Comparison of ENCODE assay signal across 10 cellular contexts in genomic region chr1:21291184-21291583, GRCh38. TPM values are rescaled to one million over a fixed set of nuclear protein-coding genes. Genes with fewer than 3 reads are reported as not detected.
DNase-seq lines count a peak whose midpoint lies in the region; ATAC-seq and TF ChIP-seq lines count a peak whose summit lies in the region.
"Had no signal": no experiment of that assay in that cellular context is flagged by ENCODE, and none has a peak within 500 bp of the region (broad histone marks: within the 10 kb centered on the region; RNA-seq: fewer than 3 reads in every experiment).

No MANE protein-coding gene starts in this region.

- H3K27me3 ChIP-seq in PC-9 (ENCODE audit: insufficient read depth, low read depth) (no peaks in the 10 kb centered on the region), gastroesophageal sphincter (no peaks in the 10 kb centered on the region)

- peaks cover 53% of the 10 kb centered on the region for H3K4me1 Mint-ChIP-seq in T-helper 2 cell treated with Interferon-gamma antibody and Interleukin-4, amounts not matched to agents 5 μg/mL and 100 μg/mL, for 36 hours (ENCODE audit: low read depth)
- H3K4me1 Mint-ChIP-seq in endothelial cell (ENCODE audit: unreplicated experiment): peaks cover 45% of the 10 kb centered on the region

- H3F3A ChIP-seq in PC-9 (ENCODE audit: insufficient read depth, low read depth): peaks cover 25% of the 10 kb centered on the region

- CTCF ChIA-PET in PC-9 (lab: Charles Lee): interaction anchor here (0.6 kb wide), 1 partner anchor 230 kb away, joined by 4 read pairs; no protein-coding TSS in a partner anchor

- no peaks in the 10 kb centered on the region for H4K20me1 ChIP-seq in PC-9 (ENCODE audit: insufficient read depth)

- ATAC-seq in gastroesophageal sphincter: no peak
- ATAC-seq in GM18868 (IDR thresholded peaks at IDR 0.05; ENCODE audit: unreplicated experiment): no peak

- H3K9me3 Mint-ChIP-seq in T-helper 2 cell treated with Interferon-gamma antibody and Interleukin-4, amounts not matched to agents 5 μg/mL and 100 μg/mL, for 36 hours: no peaks in the 10 kb centered on the region
- H3K9me3 Mint-ChIP-seq in endothelial cell (ENCODE audit: unreplicated experiment): no peaks in the 10 kb centered on the region

- DNase-seq in T-helper 2 cell treated with Interferon-gamma antibody and Interleukin-4, amounts not matched to agents 5 μg/mL and 100 μg/mL, for 36 hours (ENCODE audit: low spot score): no peak
- DNase-seq in T-helper 2 cell (no peak), PC-9 (no peak), endothelial cell (ENCODE audit: low spot score) (no peak), NCI-H446 (lab: John Stamatoyannopoulos, UW) (no peak)
- DNase-seq: activated CD8-positive, alpha-beta memory T cell treated with anti-CD3 and anti-CD28 coated beads, Interleukin-2, amount 50 U/mL, for 4 hours; NCI-H1417 treated with DMSO at 0.1 percent for 48 hours had no signal

- peak overlapping the region; percentile 67; the same call in 1 of the 2 replicates for H3K4me3 ChIP-seq in PC-9
- H3K4me3 ChIP-seq in skin epidermis: no peak overlapping the region
- no peak overlapping the region for H3K4me3 ChIP-seq in gastroesophageal sphincter

- H3K4me1 ChIP-seq in PC-9 (replicated peaks; ENCODE audit: insufficient read depth): peaks cover 26% of the 10 kb centered on the region
- peaks cover 0 to 63% (median 3%) of the 10 kb centered on the region in 3 donors for H3K4me1 ChIP-seq in gastroesophageal sphincter

- H3K27ac ChIP-seq in PC-9 (no peak overlapping the region), skin epidermis (peak overlapping the region in 18 of 21 experiments; percentile 57 to 95 (median 86)), gastroesophageal sphincter (peak overlapping the region in 2 of 4 donors; percentile 69 to 83)

- WGBS in gastroesophageal sphincter (ENCODE audit: low coverage in 1 of 2), 2 donors: 100% methylated on average over 1 of the region's 8 CpGs; no CpG with 5 or more reads in 1 of the 2 donors

- 0 out of 2 replicates have a peak, but pooled peaks cover 3% of the 10 kb centered on the region for H3K79me2 ChIP-seq in PC-9 (ENCODE audit: low read depth)

- no peaks in the 10 kb centered on the region for H3K9me3 ChIP-seq in PC-9 (ENCODE audit: insufficient read depth, low read depth)
- no peaks in the 10 kb centered on the region for H3K9me3 ChIP-seq in gastroesophageal sphincter

- peak overlapping the region; percentile 86 for H3K27ac Mint-ChIP-seq in T-helper 2 cell treated with Interferon-gamma antibody and Interleukin-4, amounts not matched to agents 5 μg/mL and 100 μg/mL, for 36 hours
- no peak overlapping the region for H3K27ac Mint-ChIP-seq in endothelial cell (ENCODE audit: unreplicated experiment)

- intact Hi-C loops in PC-9 (cut with micrococcal nuclease; ENCODE audit: unreplicated experiment): no loop called here

- no peak for TF ChIP-seq CTCF in PC-9 (conservative IDR thresholded peaks at IDR 0.05)
- no peak for TF ChIP-seq CTCF in endothelial cell (IDR thresholded peaks at IDR 0.05; ENCODE audit: unreplicated experiment)
- no peak for TF ChIP-seq CTCF in gastroesophageal sphincter (IDR thresholded peaks at IDR 0.05)

- no peaks in the 10 kb centered on the region for H3K9me2 ChIP-seq in PC-9 (ENCODE audit: insufficient read depth)

- H3K36me3 ChIP-seq in PC-9 (ENCODE audit: low read depth) (no peaks in the 10 kb centered on the region), gastroesophageal sphincter (peaks cover 0 to 3% of the 10 kb centered on the region in 2 donors)

- no peak overlapping the region for H2AFZ ChIP-seq in PC-9

- H3K4me2 ChIP-seq in PC-9: peak overlapping the region; percentile 90

- no peak for TF ChIP-seq POLR2A in gastroesophageal sphincter (IDR thresholded peaks at IDR 0.05)

- no peak for TF ChIP-seq EP300 in gastroesophageal sphincter (IDR thresholded peaks at IDR 0.05)

- H3K27me3 Mint-ChIP-seq in T-helper 2 cell treated with Interferon-gamma antibody and Interleukin-4, amounts not matched to agents 5 μg/mL and 100 μg/mL, for 36 hours (ENCODE audit: low read depth): no peaks in the 10 kb centered on the region
- no peaks in the 10 kb centered on the region for H3K27me3 Mint-ChIP-seq in endothelial cell (ENCODE audit: unreplicated experiment)

- no TSS peak for BruUV-seq in PC-9 (replicated peaks; lab: Mats Ljungman, UMichigan)

- peak overlapping the region; percentile 87 for H3K4me3 Mint-ChIP-seq in T-helper 2 cell treated with Interferon-gamma antibody and Interleukin-4, amounts not matched to agents 5 μg/mL and 100 μg/mL, for 36 hours
- H3K4me3 Mint-ChIP-seq in endothelial cell (ENCODE audit: unreplicated experiment): peak overlapping the region; percentile 87

- POLR2A ChIA-PET in PC-9 (lab: Charles Lee; ENCODE audit: unreplicated experiment): no interaction called here

- no peaks in the 10 kb centered on the region for H3K36me3 Mint-ChIP-seq in T-helper 2 cell treated with Interferon-gamma antibody and Interleukin-4, amounts not matched to agents 5 μg/mL and 100 μg/mL, for 36 hours (ENCODE audit: low read depth)
- peaks cover 4% of the 10 kb centered on the region for H3K36me3 Mint-ChIP-seq in endothelial cell (ENCODE audit: low read depth, unreplicated experiment)

RNA-seq across cellular contexts. Expression of gene ECE1, which starts 0.9 kb away (rescaled TPM):
- 80.8 and 82.1 TPM in 2 replicates for total RNA-seq in PC-9 (2021)
- 328 TPM for total RNA-seq in endothelial cell (ENCODE audit: unreplicated experiment)
- total RNA-seq in gastroesophageal sphincter: 10 to 100 TPM; 68.3 to 94.7 (median 69.9) TPM
